23 cellular contexts compared by ENCODE assay signal in genomic region chr2:141595531-141595930, GRCh38.
"Had no signal": no experiment of that assay in that cellular context is flagged by ENCODE, and none has a peak within 500 bp of the region (broad histone marks: within the 10 kb centered on the region; RNA-seq: fewer than 3 reads in every experiment).

No MANE protein-coding gene starts in this region.

- H3K27me3 ChIP-seq: brain microvascular endothelial cell, cardiac muscle cell, SJSA1 had no signal

- H3K4me3 ChIP-seq: cardiac muscle cell, SJSA1 had no signal

- DNase-seq: activated B cell treated with CpG ODN at 0.5 μM for 24 hours; activated CD4-positive, alpha-beta memory T cell treated with anti-CD3 and anti-CD28 coated beads for 36 hours; activated CD4-positive, alpha-beta T cell treated with anti-CD3 and anti-CD28 coated beads for 1 hour; activated CD4-positive, alpha-beta T cell treated with anti-CD3 and anti-CD28 coated beads, Interleukin-2, amount 10 ng/mL, durations not matched to agents 24 days and 14 days; activated CD8-positive, alpha-beta memory T cell treated with anti-CD3 and anti-CD28 coated beads for 24 hours; activated gamma-delta T cell; activated naive CD4-positive, alpha-beta T cell treated with anti-CD3 and anti-CD28 coated beads for 36 hours; activated T-cell treated with anti-CD3 and anti-CD28 coated beads for 4 hours; activated T-cell treated with anti-CD3 and anti-CD28 coated beads, Interleukin-2, amount 50 U/mL, for 48 hours; brain microvascular endothelial cell; Kasumi-1; KBM-7; NCI-H1048; NCI-H146; NCI-H2029; NCI-H69; NK-92 treated with Interleukin-12 subunit alpha and Interleukin-12 subunit beta, amount 100 ng/mL, for 24 hours; SHP77; T-helper 17 cell; T-helper 9 cell had no signal

- H3K4me1 ChIP-seq: SJSA1 had no signal

- H3K27ac ChIP-seq: brain microvascular endothelial cell, cardiac muscle cell, SJSA1 had no signal

- ATAC-seq: activated T-helper 17 cell treated with anti-CD3 and anti-CD28 coated beads, Interleukin-2, amount 50 U/mL, for 72 hours; T-helper 17 cell had no signal

- H3K36me3 ChIP-seq: brain microvascular endothelial cell, cardiac muscle cell, SJSA1 had no signal

- H3K9me3 ChIP-seq: SJSA1 had no signal
